Comparison of ENCODE assay signal across 22 cellular contexts in genomic region chr3:69032737-69033136, GRCh38. TPM values are rescaled to one million over a fixed set of nuclear protein-coding genes. Genes with fewer than 3 reads are reported as not detected.
DNase-seq lines count a peak whose midpoint lies in the region; ATAC-seq, FAIRE-seq and TF ChIP-seq lines count a peak whose summit lies in the region.
"Had no signal": no experiment of that assay in that cellular context is flagged by ENCODE, and none has a peak within 500 bp of the region (broad histone marks: within the 10 kb centered on the region; RNA-seq: fewer than 3 reads in every experiment).

No MANE protein-coding gene starts in this region.

- H3K9me3 Mint-ChIP-seq in T-helper 2 cell treated with Interferon-gamma antibody and Interleukin-4, amounts not matched to agents 5 μg/mL and 100 μg/mL, for 36 hours, result no peaks in the 10 kb centered on the region
- no peaks in the 10 kb centered on the region for H3K9me3 Mint-ChIP-seq in stimulated activated naive CD8-positive, alpha-beta T cell treated with anti-CD3 and anti-CD28 coated beads, Interleukin-15, Interleukin-2, amounts not matched to agents 100 ng/mL and 50 ng/mL, for 24 hours
- no peaks in the 10 kb centered on the region for H3K9me3 Mint-ChIP-seq in stimulated activated naive CD8-positive, alpha-beta T cell treated with anti-CD3 and anti-CD28 coated beads, Interleukin-15, amount 100 ng/mL, for 72 hours
- H3K9me3 Mint-ChIP-seq: CD4-positive, alpha-beta memory T cell had no signal

- TF ChIP-seq CTCF in endothelial cell of umbilical vein (IDR thresholded peaks at IDR 0.05; ENCODE audit: extremely low read depth in 1 of 2, insufficient read depth in 1 of 2, low read depth in 1 of 2, low read length in 2 of 2) (no peak), right atrium auricular region (IDR thresholded peaks at IDR 0.05) (no peak)

- peak overlapping the region; percentile 96 for H3K27ac ChIP-seq in endothelial cell of umbilical vein (ENCODE audit: insufficient read depth, low read depth, low read length)
- H3K27ac ChIP-seq in right atrium auricular region, result no peak overlapping the region
- H3K27ac ChIP-seq: gastroesophageal sphincter, prostate gland, vagina had no signal

- dilution Hi-C loops in endothelial cell of umbilical vein (cut with MboI; ENCODE audit: extremely low pct_ligation_motif_present, low sequenced_read_pairs), result no loop called here

- H3K4me1 ChIP-seq in endothelial cell of umbilical vein (ENCODE audit: control insufficient read depth, extremely low read depth, insufficient read depth, low read length) (peaks cover 25% of the 10 kb centered on the region), right atrium auricular region (no peaks in the 10 kb centered on the region)
- H3K4me1 ChIP-seq: gastroesophageal sphincter, prostate gland, vagina had no signal

- H3K79me2 ChIP-seq in endothelial cell of umbilical vein (ENCODE audit: control insufficient read depth, insufficient read depth, low read length), result peaks cover 7% of the 10 kb centered on the region

- no peaks in the 10 kb centered on the region for H4K20me1 ChIP-seq in endothelial cell of umbilical vein (replicated peaks; ENCODE audit: control insufficient read depth, extremely low read depth, insufficient read depth, low read length)

- H3K4me1 Mint-ChIP-seq in T-helper 2 cell treated with Interferon-gamma antibody and Interleukin-4, amounts not matched to agents 5 μg/mL and 100 μg/mL, for 36 hours (ENCODE audit: low read depth), result peaks cover 9% of the 10 kb centered on the region
- H3K4me1 Mint-ChIP-seq in stimulated activated naive CD8-positive, alpha-beta T cell treated with anti-CD3 and anti-CD28 coated beads, Interleukin-15, Interleukin-2, amounts not matched to agents 100 ng/mL and 50 ng/mL, for 24 hours (ENCODE audit: low read depth), result peaks cover 14% of the 10 kb centered on the region
- peaks cover 6% of the 10 kb centered on the region for H3K4me1 Mint-ChIP-seq in stimulated activated naive CD8-positive, alpha-beta T cell treated with anti-CD3 and anti-CD28 coated beads, Interleukin-15, amount 100 ng/mL, for 72 hours

- CTCF ChIA-PET in endothelial cell of umbilical vein (lab: Charles Lee), result interaction anchor here (2.1 to 2.2 kb wide), 2 partner anchors 11 to 19 kb away, joined by 8 to 14 read pairs; partner anchors contain the start of gene EOGT

- H3K9me3 ChIP-seq in endothelial cell of umbilical vein (replicated peaks; ENCODE audit: control insufficient read depth, insufficient read depth, low read length) (no peaks in the 10 kb centered on the region), right atrium auricular region (no peaks in the 10 kb centered on the region)
- H3K9me3 ChIP-seq: gastroesophageal sphincter, prostate gland, vagina had no signal

- intact Hi-C loops in endothelial cell of umbilical vein (cut with micrococcal nuclease), result loop anchor here (1.0 to 2.0 kb wide), 3 partner anchors 19 to 50 kb away; partner anchors contain the start of genes EOGT and TMF1

- H2AFZ ChIP-seq in endothelial cell of umbilical vein (ENCODE audit: low read depth, low read length), result no peak overlapping the region

- no peaks in the 10 kb centered on the region for H3K27me3 ChIP-seq in endothelial cell of umbilical vein (ENCODE audit: control insufficient read depth in 2 of 2, insufficient read depth in 2 of 2, low read length in 2 of 2)
- H3K27me3 ChIP-seq in right atrium auricular region, result no peaks in the 10 kb centered on the region
- H3K27me3 ChIP-seq: gastroesophageal sphincter, vagina had no signal

- peaks cover 7 to 32% of the 10 kb centered on the region in 2 experiments for H3K36me3 ChIP-seq in endothelial cell of umbilical vein (ENCODE audit: control insufficient read depth in 2 of 2, extremely low read depth in 1 of 2, insufficient read depth in 2 of 2, low read length in 2 of 2)
- H3K36me3 ChIP-seq in right atrium auricular region, result peaks cover 86% of the 10 kb centered on the region

- DNase-seq in T-helper 2 cell treated with Interferon-gamma antibody and Interleukin-4, amounts not matched to agents 5 μg/mL and 100 μg/mL, for 36 hours (ENCODE audit: low spot score), result no peak
- DNase-seq in T-helper 2 cell (no peak), endothelial cell of umbilical vein (ENCODE audit: low read depth, low spot score) (no peak), right atrium auricular region (ENCODE audit: low spot score) (no peak), dedifferentiated amniotic fluid mesenchymal stem cell (ENCODE audit: extremely low spot score) (no peak)
- no peak for DNase-seq in stimulated activated naive CD8-positive, alpha-beta T cell treated with anti-CD3 and anti-CD28 coated beads, Interleukin-15, amount 100 ng/mL, for 72 hours
- DNase-seq: AML-193; aorta; caudate nucleus; CD4-positive, alpha-beta memory T cell; NCI-H1417 treated with DMSO at 0.1 percent for 48 hours; NCI-H446; NCI-H82; stimulated activated CD4-positive, alpha-beta T cell treated with anti-CD3 and anti-CD28 coated beads, Interleukin-15, amount 100 ng/mL, for 24 hours; stimulated activated naive CD8-positive, alpha-beta T cell treated with anti-CD3 and anti-CD28 coated beads, Interleukin-15, Interleukin-2, amounts not matched to agents 100 U/mL and 50 U/mL, for 24 hours had no signal

- peaks cover 61% of the 10 kb centered on the region for H3K36me3 Mint-ChIP-seq in T-helper 2 cell treated with Interferon-gamma antibody and Interleukin-4, amounts not matched to agents 5 μg/mL and 100 μg/mL, for 36 hours (ENCODE audit: low read depth)
- peaks cover 59% of the 10 kb centered on the region for H3K36me3 Mint-ChIP-seq in stimulated activated naive CD8-positive, alpha-beta T cell treated with anti-CD3 and anti-CD28 coated beads, Interleukin-15, Interleukin-2, amounts not matched to agents 100 ng/mL and 50 ng/mL, for 24 hours (ENCODE audit: low read depth)

- no peaks in the 10 kb centered on the region for H3K27me3 Mint-ChIP-seq in T-helper 2 cell treated with Interferon-gamma antibody and Interleukin-4, amounts not matched to agents 5 μg/mL and 100 μg/mL, for 36 hours (ENCODE audit: low read depth)
- H3K27me3 Mint-ChIP-seq in stimulated activated naive CD8-positive, alpha-beta T cell treated with anti-CD3 and anti-CD28 coated beads, Interleukin-15, Interleukin-2, amounts not matched to agents 100 ng/mL and 50 ng/mL, for 24 hours, result no peaks in the 10 kb centered on the region
- H3K27me3 Mint-ChIP-seq in stimulated activated naive CD8-positive, alpha-beta T cell treated with anti-CD3 and anti-CD28 coated beads, Interleukin-15, amount 100 ng/mL, for 72 hours, result no peaks in the 10 kb centered on the region
- H3K27me3 Mint-ChIP-seq: CD4-positive, alpha-beta memory T cell had no signal

- peak overlapping the region; percentile 76 for H3K27ac Mint-ChIP-seq in T-helper 2 cell treated with Interferon-gamma antibody and Interleukin-4, amounts not matched to agents 5 μg/mL and 100 μg/mL, for 36 hours
- peak overlapping the region; percentile 27 for H3K27ac Mint-ChIP-seq in stimulated activated naive CD8-positive, alpha-beta T cell treated with anti-CD3 and anti-CD28 coated beads, Interleukin-15, Interleukin-2, amounts not matched to agents 100 ng/mL and 50 ng/mL, for 24 hours
- H3K27ac Mint-ChIP-seq in stimulated activated naive CD8-positive, alpha-beta T cell treated with anti-CD3 and anti-CD28 coated beads, Interleukin-15, amount 100 ng/mL, for 72 hours, result peak overlapping the region in 1 of 2 donors; percentile 55

- H3K9me1 ChIP-seq in endothelial cell of umbilical vein (replicated peaks; ENCODE audit: control insufficient read depth, extremely low read depth, insufficient read depth, low read length), result no peaks in the 10 kb centered on the region

- BruUV-seq in endothelial cell of umbilical vein (replicated peaks; lab: Mats Ljungman, UMichigan), result no TSS peak

- POLR2A ChIA-PET in endothelial cell of umbilical vein (lab: Charles Lee), result interaction anchor here (0.6 to 3.2 kb wide), 4 partner anchors 20 to 772 kb away, joined by 3 to 8 read pairs (median 4); partner anchors contain the start of gene EOGT

- no peak overlapping the region for H3K4me3 Mint-ChIP-seq in T-helper 2 cell treated with Interferon-gamma antibody and Interleukin-4, amounts not matched to agents 5 μg/mL and 100 μg/mL, for 36 hours
- H3K4me3 Mint-ChIP-seq in stimulated activated naive CD8-positive, alpha-beta T cell treated with anti-CD3 and anti-CD28 coated beads, Interleukin-15, Interleukin-2, amounts not matched to agents 100 ng/mL and 50 ng/mL, for 24 hours, result no peak overlapping the region
- H3K4me3 Mint-ChIP-seq in stimulated activated naive CD8-positive, alpha-beta T cell treated with anti-CD3 and anti-CD28 coated beads, Interleukin-15, amount 100 ng/mL, for 72 hours, result no peak overlapping the region
- H3K4me3 Mint-ChIP-seq: CD4-positive, alpha-beta memory T cell had no signal

- no peak for FAIRE-seq in endothelial cell of umbilical vein (lab: Jason Lieb, UNC)
- FAIRE-seq: GM12878 had no signal

- H3K9ac ChIP-seq in endothelial cell of umbilical vein (replicated peaks; ENCODE audit: extremely low read depth, insufficient read depth, low read length), result peak overlapping the region; percentile 71

- H3K4me2 ChIP-seq in endothelial cell of umbilical vein (ENCODE audit: insufficient read depth, low read length), result peak overlapping the region; percentile 84

- H3K4me3 ChIP-seq in endothelial cell of umbilical vein (replicated peaks in 1 of 3; ENCODE audit: insufficient read depth in 1 of 3, low read depth in 1 of 3, low read length in 3 of 3) (no peak overlapping the region), right atrium auricular region (no peak overlapping the region)
- H3K4me3 ChIP-seq: gastroesophageal sphincter, GM12878, prostate gland, vagina had no signal

- TF ChIP-seq POLR2A in endothelial cell of umbilical vein (IDR thresholded peaks at IDR 0.05; ENCODE audit: low read depth, low read length), result no peak

- ATAC-seq in stimulated activated naive CD8-positive, alpha-beta T cell treated with anti-CD3 and anti-CD28 coated beads, Interleukin-15, amount 100 ng/mL, for 72 hours, result no peak
- no peak for ATAC-seq in GM18511 (IDR thresholded peaks at IDR 0.05; ENCODE audit: unreplicated experiment)
- ATAC-seq: gastroesophageal sphincter; GM12878; left lobe of liver; stimulated activated naive CD8-positive, alpha-beta T cell treated with anti-CD3 and anti-CD28 coated beads, Interleukin-15, Interleukin-2, amounts not matched to agents 100 U/mL and 50 U/mL, for 24 hours had no signal

RNA-seq across cellular contexts. Expression of gene EOGT, which starts 19.3 kb away (rescaled TPM):
- 99.4 and 103 TPM in 2 replicates for total RNA-seq in endothelial cell of umbilical vein
- 31.4 and 35.6 TPM in 2 replicates for polyA plus RNA-seq in endothelial cell of umbilical vein
- 34.3 and 35.6 TPM in 2 replicates for polyA plus RNA-seq in endothelial cell of umbilical vein (2011; cell fraction: cytosol; rRNA removed)
- polyA plus RNA-seq in endothelial cell of umbilical vein (2011; cell fraction: nucleus; rRNA removed), result 65.5 and 78.1 TPM in 2 replicates
- 62.0 and 80.8 TPM in 2 replicates for polyA plus RNA-seq in endothelial cell of umbilical vein (2012)
- 98.8 and 103 TPM in 2 replicates for polyA minus RNA-seq in endothelial cell of umbilical vein
- polyA minus RNA-seq in endothelial cell of umbilical vein (2011; cell fraction: cytosol; rRNA and poly(A)+ RNA removed), result 5.0 TPM
- 163 and 168 TPM in 2 replicates for polyA minus RNA-seq in endothelial cell of umbilical vein (2011; cell fraction: nucleus; rRNA and poly(A)+ RNA removed)
- 10 to 100 TPM; 59.2 to 60.3 TPM for total RNA-seq in right atrium auricular region

RNA-seq across cellular contexts. Expression of gene TMF1, which starts 19.4 kb away (rescaled TPM):
- total RNA-seq in endothelial cell of umbilical vein (32.3 and 32.7 TPM in 2 replicates), right atrium auricular region (10 to 100 TPM; 15.6 to 21.3 TPM)
- 2.5 and 3.7 TPM in 2 replicates for polyA plus RNA-seq in endothelial cell of umbilical vein
- polyA plus RNA-seq in endothelial cell of umbilical vein (2011; cell fraction: cytosol; rRNA removed), result 6.2 and 12.1 TPM in 2 replicates
- polyA plus RNA-seq in endothelial cell of umbilical vein (2011; cell fraction: nucleus; rRNA removed), result 14.6 and 15.1 TPM in 2 replicates
- polyA plus RNA-seq in endothelial cell of umbilical vein (2012), result 19.0 and 22.9 TPM in 2 replicates
- 30.1 and 43.0 TPM in 2 replicates for polyA minus RNA-seq in endothelial cell of umbilical vein
- polyA minus RNA-seq in endothelial cell of umbilical vein (2011; cell fraction: cytosol; rRNA and poly(A)+ RNA removed), result 11.9 TPM
- 31.1 and 41.4 TPM in 2 replicates for polyA minus RNA-seq in endothelial cell of umbilical vein (2011; cell fraction: nucleus; rRNA and poly(A)+ RNA removed)

RNA-seq across cellular contexts. Expression of gene UBA3, which starts 47.4 kb away (rescaled TPM):
- total RNA-seq in endothelial cell of umbilical vein (81.6 and 84.6 TPM in 2 replicates), right atrium auricular region (10 to 100 TPM; 39.9 to 63.5 TPM)
- polyA plus RNA-seq in endothelial cell of umbilical vein, result 30.9 and 39.4 TPM in 2 replicates
- 52.4 and 54.6 TPM in 2 replicates for polyA plus RNA-seq in endothelial cell of umbilical vein (2011; cell fraction: cytosol; rRNA removed)
- 113 and 114 TPM in 2 replicates for polyA plus RNA-seq in endothelial cell of umbilical vein (2011; cell fraction: nucleus; rRNA removed)
- polyA plus RNA-seq in endothelial cell of umbilical vein (2012), result 40.4 and 79.9 TPM in 2 replicates
- polyA minus RNA-seq in endothelial cell of umbilical vein, result 52.9 and 69.9 TPM in 2 replicates
- 16.2 TPM for polyA minus RNA-seq in endothelial cell of umbilical vein (2011; cell fraction: cytosol; rRNA and poly(A)+ RNA removed)
- polyA minus RNA-seq in endothelial cell of umbilical vein (2011; cell fraction: nucleus; rRNA and poly(A)+ RNA removed), result 44.4 and 49.2 TPM in 2 replicates

RNA-seq across cellular contexts. Expression of gene ARL6IP5, which starts 52.0 kb away (rescaled TPM):
- total RNA-seq in endothelial cell of umbilical vein (111 and 116 TPM in 2 replicates), right atrium auricular region (100 to 1,000 TPM; 172 to 199 TPM)
- 96.9 and 129 TPM in 2 replicates for polyA plus RNA-seq in endothelial cell of umbilical vein
- polyA plus RNA-seq in endothelial cell of umbilical vein (2011; cell fraction: cytosol; rRNA removed), result 96.6 and 110 TPM in 2 replicates
- polyA plus RNA-seq in endothelial cell of umbilical vein (2011; cell fraction: nucleus; rRNA removed), result 37.5 and 46.6 TPM in 2 replicates
- polyA plus RNA-seq in endothelial cell of umbilical vein (2012), result 117 and 149 TPM in 2 replicates
- polyA minus RNA-seq in endothelial cell of umbilical vein, result 181 and 225 TPM in 2 replicates
- 26.9 TPM for polyA minus RNA-seq in endothelial cell of umbilical vein (2011; cell fraction: cytosol; rRNA and poly(A)+ RNA removed)
- 22.4 and 29.2 TPM in 2 replicates for polyA minus RNA-seq in endothelial cell of umbilical vein (2011; cell fraction: nucleus; rRNA and poly(A)+ RNA removed)
